30 cellular contexts compared by ENCODE assay signal in the genomic region with DNA sequence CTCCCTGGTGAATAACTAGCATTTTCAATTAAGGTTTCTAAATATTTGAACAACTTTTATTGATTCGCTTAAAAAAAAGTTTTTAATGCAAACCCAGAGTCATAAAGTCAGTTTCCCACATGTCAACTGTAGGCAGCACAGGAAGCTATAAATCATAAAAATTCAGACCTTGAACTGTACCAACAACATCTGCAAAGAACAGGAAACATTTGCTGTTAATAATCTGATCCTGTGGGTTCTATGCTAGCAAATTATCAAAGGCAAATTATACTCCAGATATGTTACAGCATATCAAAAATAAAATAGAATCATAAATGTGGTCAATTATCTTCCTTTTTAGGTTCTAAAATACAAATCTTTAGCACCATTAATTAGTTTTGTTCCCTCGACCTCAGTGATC. TPM values are rescaled to one million over a fixed set of nuclear protein-coding genes. Genes with fewer than 3 reads are reported as not detected.
DNase-seq lines count a peak whose midpoint lies in the region; ATAC-seq, FAIRE-seq and TF ChIP-seq lines count a peak whose summit lies in the region.
"Had no signal": no experiment of that assay in that cellular context is flagged by ENCODE, and none has a peak within 500 bp of the region (broad histone marks: within the 10 kb centered on the region; RNA-seq: fewer than 3 reads in every experiment).

No MANE protein-coding gene starts in this region.

- intact Hi-C loops in PC-3 (cut with micrococcal nuclease) = loop anchor here (5.0 kb wide), 1 partner anchor 45 kb away; no protein-coding TSS in a partner anchor
- intact Hi-C loops in HepG2 (cut with micrococcal nuclease; ENCODE audit: unreplicated experiment) = no loop called here

- CTCF ChIA-PET in PC-3 (lab: Charles Lee) (no interaction called here), HepG2 (lab: Yijun Ruan, JAX; ENCODE audit: low intra/inter-chr PET ratio, low total read pairs) (no interaction called here)

- peaks cover 31% of the 10 kb centered on the region for H3K36me3 Mint-ChIP-seq in stimulated activated effector memory CD8-positive, alpha-beta T cell treated with anti-CD3 and anti-CD28 coated beads, Interleukin-12 subunit alpha, Interleukin-12 subunit beta, amount 100 ng/mL, for 72 hours

- no peak overlapping the region; the same call in 1 of the 2 replicates for H3K4me3 ChIP-seq in PC-3 (ENCODE audit: low read length)
- H3K4me3 ChIP-seq in HepG2 (replicated peaks in 1 of 3; ENCODE audit: insufficient read depth in 1 of 3, low read depth in 2 of 3, low read length in 3 of 3) = no peak overlapping the region
- H3K4me3 ChIP-seq: adrenal gland, testis had no signal

- peaks cover 8% of the 10 kb centered on the region for H3K4me1 Mint-ChIP-seq in stimulated activated effector memory CD8-positive, alpha-beta T cell treated with anti-CD3 and anti-CD28 coated beads, Interleukin-12 subunit alpha, Interleukin-12 subunit beta, amount 100 ng/mL, for 72 hours
- H3K4me1 Mint-ChIP-seq: stimulated activated memory B cell treated with anti-CD40 and anti-IgM and Interleukin-4, amounts not matched to agents 10 μg/mL and 1 μg/mL and 100 μg/mL, for 72 hours had no signal

- H3K4me3 Mint-ChIP-seq in stimulated activated effector memory CD8-positive, alpha-beta T cell treated with anti-CD3 and anti-CD28 coated beads, Interleukin-12 subunit alpha, Interleukin-12 subunit beta, amount 100 ng/mL, for 72 hours = no peak overlapping the region
- H3K4me3 Mint-ChIP-seq: activated naive CD4-positive, alpha-beta T cell treated with anti-CD3 and anti-CD28 coated beads for 36 hours; activated T-cell treated with anti-CD3 and anti-CD28 coated beads, Interleukin-2, amount 50 U/mL, for 4 hours; CD4-positive, CD25-positive, alpha-beta regulatory T cell; naive thymus-derived CD8-positive, alpha-beta T cell; stimulated activated memory B cell treated with anti-CD40 and anti-IgM and Interleukin-4, amounts not matched to agents 10 μg/mL and 1 μg/mL and 100 μg/mL, for 72 hours had no signal

- FAIRE-seq in HepG2 (lab: Jason Lieb, UNC) = no peak
- FAIRE-seq: D721Med, urothelium cell line had no signal

- H3K9me3 ChIP-seq in PC-3 (ENCODE audit: low read length) (peaks cover 5% of the 10 kb centered on the region; the same call in 1 of the 2 replicates), HepG2 (ENCODE audit: low read length) (peaks cover 16% of the 10 kb centered on the region; the same call in 1 of the 2 replicates)
- H3K9me3 ChIP-seq: adrenal gland, SK-N-SH, testis had no signal

- H4K20me1 ChIP-seq in PC-3 (ENCODE audit: low read length) (no peaks in the 10 kb centered on the region), HepG2 (ENCODE audit: insufficient read depth, low read length) (no peaks in the 10 kb centered on the region)

- in situ Hi-C loops in HepG2 (cut with HindIII; ENCODE audit: extremely low pct_ligation_motif_present, low pct_unique_long_range_greater_than_20kb) = no loop called here

- ATAC-seq in PC-3 (peak; percentile 69), HepG2 (no peak)
- ATAC-seq in stimulated activated effector memory CD8-positive, alpha-beta T cell treated with anti-CD3 and anti-CD28 coated beads, Interleukin-12 subunit alpha, Interleukin-12 subunit beta, amount 100 ng/mL, for 72 hours = no peak
- ATAC-seq: activated T-cell treated with anti-CD3 and anti-CD28 coated beads, Interleukin-2, amount 50 U/mL, for 4 hours; left ventricle myocardium superior; naive thymus-derived CD8-positive, alpha-beta T cell; stimulated activated memory B cell treated with anti-CD40 and anti-IgM and Interleukin-4, amounts not matched to agents 10 μg/mL and 1 μg/mL and 100 μg/mL, for 72 hours had no signal

- peak; percentile 66 for DNase-seq in LoVo (ENCODE audit: low spot score)
- peak; percentile 4 for DNase-seq in PC-3
- peak; percentile 10 for DNase-seq in dermis blood vessel endothelial cell
- DNase-seq in stimulated activated effector memory CD8-positive, alpha-beta T cell treated with anti-CD3 and anti-CD28 coated beads, Interleukin-12 subunit alpha, Interleukin-12 subunit beta, amount 100 ng/mL, for 72 hours (ENCODE audit: low spot score in 2 of 2) = no peak
- DNase-seq in OCI-M2 (lab: John Stamatoyannopoulos, UW; ENCODE audit: unreplicated experiment) = no peak
- DNase-seq in HepG2 (ENCODE audit: low spot score) = no peak
- no peak for DNase-seq in NCI-H345 (lab: John Stamatoyannopoulos, UW)
- DNase-seq: activated CD4-positive, alpha-beta T cell treated with anti-CD3 and anti-CD28 coated beads for 48 hours; activated naive CD4-positive, alpha-beta T cell treated with anti-CD3 and anti-CD28 coated beads for 36 hours; activated T-cell treated with anti-CD3 and anti-CD28 coated beads, Interleukin-2, amount 50 U/mL, for 4 hours; adrenal gland; brain microvascular endothelial cell; CD4-positive, CD25-positive, alpha-beta regulatory T cell; effector CD4-positive, alpha-beta T cell; EL; islet precursor cell; left ventricle myocardium superior; naive thymus-derived CD8-positive, alpha-beta T cell; NCI-H2081; NCI-H226; NCI-H748 treated with DMSO at 0.1 percent for 48 hours; retina; SK-N-SH; stimulated activated CD4-positive, alpha-beta T cell treated with anti-CD3 and anti-CD28 coated beads, Interleukin-4, amount 100 ng/mL, for 1 hour; testis; WERI-Rb-1 had no signal

- H3F3A ChIP-seq in PC-3 (ENCODE audit: low read length, unreplicated experiment) = no peaks in the 10 kb centered on the region

- TF ChIP-seq EP300 in HepG2 (IDR thresholded peaks at IDR 0.05; ENCODE audit: low read depth in 2 of 2, low read length in 2 of 2) (no peak), HepG2 (CRISPR knock-in tag; IDR thresholded peaks at IDR 0.05; ENCODE audit: borderline replicate concordance) (no peak)

- H3K27ac ChIP-seq in PC-3 (ENCODE audit: low read length) = peak overlapping the region; percentile 97
- no peak overlapping the region for H3K27ac ChIP-seq in HepG2 (ENCODE audit: extremely low read length, insufficient read depth, low read length)
- H3K27ac ChIP-seq: adrenal gland, brain microvascular endothelial cell, epithelial cell of prostate, WERI-Rb-1 had no signal

- peak overlapping the region; percentile 26 for H3K27ac Mint-ChIP-seq in stimulated activated effector memory CD8-positive, alpha-beta T cell treated with anti-CD3 and anti-CD28 coated beads, Interleukin-12 subunit alpha, Interleukin-12 subunit beta, amount 100 ng/mL, for 72 hours
- H3K27ac Mint-ChIP-seq: activated naive CD4-positive, alpha-beta T cell treated with anti-CD3 and anti-CD28 coated beads for 36 hours; stimulated activated memory B cell treated with anti-CD40 and anti-IgM and Interleukin-4, amounts not matched to agents 10 μg/mL and 1 μg/mL and 100 μg/mL, for 72 hours had no signal

- no peaks in the 10 kb centered on the region for H3K9me2 ChIP-seq in PC-3 (replicated peaks; ENCODE audit: low read length)
- H3K9me2 ChIP-seq: SK-N-SH had no signal

- H3K9me3 Mint-ChIP-seq in stimulated activated effector memory CD8-positive, alpha-beta T cell treated with anti-CD3 and anti-CD28 coated beads, Interleukin-12 subunit alpha, Interleukin-12 subunit beta, amount 100 ng/mL, for 72 hours = peaks cover 1% of the 10 kb centered on the region

- 0% methylated on average over 2 of the region's 2 CpGs for WGBS in HepG2 (ENCODE audit: low lambda C conversion rate)

- POLR2A ChIA-PET in PC-3 (lab: Charles Lee; ENCODE audit: unreplicated experiment) (interaction anchor here (0.6 to 0.7 kb wide), 2 partner anchors 54 to 153 kb away, joined by 3 read pairs; no protein-coding TSS in a partner anchor), HepG2 (lab: Yijun Ruan, JAX) (no interaction called here)

- no peaks in the 10 kb centered on the region for H3K27me3 ChIP-seq in PC-3 (ENCODE audit: low read length)
- peaks cover 0 to 6% of the 10 kb centered on the region in 2 experiments; a peak in 2 of 5 replicates for H3K27me3 ChIP-seq in HepG2 (ENCODE audit: control insufficient read depth in 1 of 2, insufficient read depth in 2 of 2, low read length in 2 of 2)
- H3K27me3 ChIP-seq: adrenal gland, brain microvascular endothelial cell, testis had no signal

- no peak for TF ChIP-seq POLR2A in HepG2 (IDR thresholded peaks at IDR 0.05; ENCODE audit: insufficient read depth in 1 of 2, low read depth in 2 of 2, low read length in 2 of 2)

- H3K9ac ChIP-seq in PC-3 (ENCODE audit: low read length) (peak overlapping the region; percentile 78), HepG2 (ENCODE audit: insufficient read depth, low read depth, low read length) (no peak overlapping the region)
- H3K9ac ChIP-seq: SK-N-SH had no signal

- H3K4me2 ChIP-seq in PC-3 (ENCODE audit: low read length) = peak overlapping the region; percentile 68; the same call in 1 of the 2 replicates
- no peak overlapping the region for H3K4me2 ChIP-seq in HepG2 (ENCODE audit: low read depth, low read length)
- H3K4me2 ChIP-seq: SK-N-SH had no signal

- BruUV-seq in PC-3 (replicated peaks; lab: Mats Ljungman, UMichigan) (no TSS peak), HepG2 (replicated peaks; lab: Mats Ljungman, UMichigan) (no TSS peak)

- no peak for TF ChIP-seq RAD21 in HepG2 (CRISPR knock-in tag; IDR thresholded peaks at IDR 0.05)

- H2AFZ ChIP-seq in PC-3 (ENCODE audit: low read length) = no peak overlapping the region
- no peak overlapping the region for H2AFZ ChIP-seq in HepG2 (ENCODE audit: low read length)

- TF ChIP-seq CTCF in PC-3 (conservative IDR thresholded peaks at IDR 0.05; ENCODE audit: low read depth, low read length) = no peak
- no peak for TF ChIP-seq CTCF in HepG2 (CRISPR knock-in tag; IDR thresholded peaks at IDR 0.05)

- H3K36me3 ChIP-seq in PC-3 (ENCODE audit: low read depth, low read length) = peaks cover 7% of the 10 kb centered on the region; the same call in 1 of the 2 replicates
- no peaks in the 10 kb centered on the region for H3K36me3 ChIP-seq in HepG2 (replicated peaks in 1 of 2; ENCODE audit: control insufficient read depth in 1 of 2, insufficient read depth in 2 of 2, low read length in 2 of 2)
- H3K36me3 ChIP-seq: brain microvascular endothelial cell, WERI-Rb-1 had no signal

- peaks cover 38% of the 10 kb centered on the region for H3K4me1 ChIP-seq in PC-3 (ENCODE audit: insufficient read depth, low read length)
- no peaks in the 10 kb centered on the region for H3K4me1 ChIP-seq in HepG2 (ENCODE audit: insufficient read depth, low read length)

- no peaks in the 10 kb centered on the region for H3K79me2 ChIP-seq in PC-3 (ENCODE audit: low read length)
- H3K79me2 ChIP-seq in HepG2 (ENCODE audit: insufficient read depth, low read length) = no peaks in the 10 kb centered on the region

RNA-seq across cellular contexts. Expression of a gene that starts 16.6 kb away (rescaled TPM):
- total RNA-seq in PC-3 (2014; rRNA removed) = 13.9 and 25.3 TPM in 2 replicates
- total RNA-seq in dermis blood vessel endothelial cell = 0.34 and 1.1 TPM in 2 replicates
- total RNA-seq in HepG2 (2016; rRNA removed; fragmentation: Illumina TruSeq; extraction: Trizol) = 0.04 and 0.07 TPM in 2 replicates
- total RNA-seq in HepG2 (2016; cell fraction: cytosol; rRNA removed; fragmentation: Illumina TruSeq; extraction: Trizol; ENCODE audit: low read depth) = not detected in 2 replicates
- not detected in 2 replicates for total RNA-seq in HepG2 (2016; cell fraction: insoluble cytoplasmic fraction; rRNA removed; fragmentation: Illumina TruSeq; extraction: Trizol)
- 0.06 and 0.07 TPM in 2 replicates for total RNA-seq in HepG2 (2016; cell fraction: membrane; rRNA removed; fragmentation: Illumina TruSeq; extraction: Trizol)
- not detected in 2 replicates for total RNA-seq in HepG2 (2016; cell fraction: nucleus; rRNA removed; fragmentation: Illumina TruSeq; extraction: Trizol)
- not detected in 2 replicates for polyA plus RNA-seq in HepG2 (2011; rRNA removed)
- not detected in 2 replicates for polyA plus RNA-seq in HepG2 (2011; cell fraction: cytosol; rRNA removed)
- not detected in 2 replicates for polyA plus RNA-seq in HepG2 (2011; cell fraction: nucleus; rRNA removed)
- polyA plus RNA-seq in HepG2 (2012) = not detected in 2 replicates
- polyA plus RNA-seq in HepG2 (2016; cell fraction: cytosol; fragmentation: Illumina TruSeq; extraction: Trizol; ENCODE audit: low read depth) = not detected in 2 replicates
- polyA plus RNA-seq in HepG2 (2016; cell fraction: insoluble cytoplasmic fraction; fragmentation: Illumina TruSeq; extraction: Trizol; ENCODE audit: low read depth) = 0.05 and 0.13 TPM in 2 replicates
- polyA plus RNA-seq in HepG2 (2016; cell fraction: membrane; fragmentation: Illumina TruSeq; extraction: Trizol; ENCODE audit: low read depth) = not detected in 2 replicates
- polyA plus RNA-seq in HepG2 (2016; cell fraction: nucleus; fragmentation: Illumina TruSeq; extraction: Trizol; ENCODE audit: insufficient read depth, low read depth) = not detected in 2 replicates
- 26.0 TPM in 1 of 2 replicates, not detected in the other for polyA minus RNA-seq in HepG2 (2011; rRNA and poly(A)+ RNA removed; ENCODE audit: low replicate concordance)
- 0.18 TPM in 1 of 2 replicates, not detected in the other for polyA minus RNA-seq in HepG2 (2011; cell fraction: cytosol; rRNA and poly(A)+ RNA removed)
- 0.13 TPM in 1 of 2 replicates, not detected in the other for polyA minus RNA-seq in HepG2 (2011; cell fraction: nucleus; rRNA and poly(A)+ RNA removed)

Comparison
In these comparisons a context has a peak if more than half of its experiments do, and no peak if none do; other contexts are left out.
1. DNase-seq: peak in LoVo (single experiment), PC-3 (single experiment) and dermis blood vessel endothelial cell (single experiment); none in stimulated activated effector memory CD8-positive, alpha-beta T cell treated with anti-CD3 and anti-CD28 coated beads, Interleukin-12 subunit alpha, Interleukin-12 subunit beta, amount 100 ng/mL, for 72 hours (0 of 2), OCI-M2 (single experiment), HepG2 (single experiment) and NCI-H345 (single experiment).